ENCODE assay signal across 8 cellular contexts in the genomic region with DNA sequence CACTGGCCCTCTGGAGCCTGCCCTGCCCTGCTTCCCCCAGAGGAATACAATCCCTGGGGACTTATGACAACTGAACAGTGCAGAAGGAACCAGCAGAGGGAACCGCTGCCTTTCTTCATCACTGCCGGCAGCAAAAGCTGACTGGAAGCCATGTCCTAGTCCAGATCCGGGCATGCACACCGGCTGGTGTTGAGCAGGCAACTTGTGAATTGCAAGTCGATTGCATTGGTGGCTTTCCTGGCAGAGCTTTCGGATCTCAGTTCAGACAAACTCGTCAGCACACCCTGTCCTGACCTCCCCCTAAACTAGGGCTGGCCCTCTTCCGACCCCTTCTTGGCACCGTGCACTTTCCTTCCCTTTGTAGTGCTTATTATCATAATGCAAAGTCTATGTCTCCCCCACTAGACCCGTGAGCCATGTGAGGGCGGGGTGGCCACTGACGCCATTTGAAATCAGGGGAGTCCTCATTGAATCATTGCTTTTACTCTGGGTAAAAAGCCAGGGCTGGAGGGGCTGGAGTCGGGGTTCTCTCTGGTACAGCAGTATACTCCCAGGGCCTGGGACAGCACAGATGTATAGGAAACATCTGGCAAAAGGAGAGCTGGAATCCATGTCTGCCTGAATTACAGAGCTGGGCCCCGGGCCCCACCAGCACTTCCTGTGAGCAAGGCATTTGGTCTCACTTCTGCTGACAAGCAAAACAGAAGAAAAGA. TPM values are rescaled to one million over a fixed set of nuclear protein-coding genes. Genes with fewer than 3 reads are reported as not detected.
A peak's percentile ranks its signal among the peaks of the same experiment; 100 is the strongest.
DNase-seq lines count a peak whose midpoint lies in the region; ATAC-seq and TF ChIP-seq lines count a peak whose summit lies in the region.

No MANE protein-coding gene starts in this region.

- peak; percentile 33 to 46 for DNase-seq in SHP77 (lab: John Stamatoyannopoulos, UW)
- no peak for DNase-seq in SHP77 treated with DMSO at 0.1 percent for 48 hours (lab: John Stamatoyannopoulos, UW)
- peak; percentile 29 for DNase-seq in T-helper 9 cell
- DNase-seq in epithelial cell of proximal tubule (ENCODE audit: low read depth): no peak
- peak; percentile 43 for DNase-seq in renal cortical epithelial cell (ENCODE audit: low read depth)
- no peak for DNase-seq in H7

- no peak overlapping the region for H3K4me3 ChIP-seq in epithelial cell of proximal tubule (ENCODE audit: low read depth, low read length)
- no peak overlapping the region for H3K4me3 ChIP-seq in H7 (ENCODE audit: insufficient read depth, low read depth, low read length)

- peak overlapping the region; percentile 97 to 99 (median 98) for H3K27ac Mint-ChIP-seq in IgD-negative memory B cell

- H3K27me3 ChIP-seq in H7 (ENCODE audit: control insufficient read depth, insufficient read depth, low read length): no peaks in the 10 kb centered on the region

- peak overlapping the region; percentile 93 to 95 (median 94) for H3K4me3 Mint-ChIP-seq in IgD-negative memory B cell

- H3K36me3 Mint-ChIP-seq in IgD-negative memory B cell: no peaks in the 10 kb centered on the region

- H3K27me3 Mint-ChIP-seq in IgD-negative memory B cell: peaks cover 4% of the 10 kb centered on the region

- H3K9me3 Mint-ChIP-seq in IgD-negative memory B cell: no peaks in the 10 kb centered on the region

- peak; percentile 45 for TF ChIP-seq CTCF in epithelial cell of proximal tubule (conservative IDR thresholded peaks at IDR 0.05; ENCODE audit: low read depth, low read length)

- no peak for ATAC-seq in HG03045 (IDR thresholded peaks at IDR 0.05; ENCODE audit: unreplicated experiment)

- no peaks in the 10 kb centered on the region; the same call in 1 of the 2 replicates for H3K36me3 ChIP-seq in H7 (replicated peaks; ENCODE audit: control insufficient read depth, insufficient read depth, low read length)

- peaks cover 29 to 36% (median 34%) of the 10 kb centered on the region in 3 donors for H3K4me1 Mint-ChIP-seq in IgD-negative memory B cell

RNA-seq across cellular contexts. Expression of a gene that starts 1.8 kb away (rescaled TPM):
- 123 TPM for polyA plus RNA-seq in IgD-negative memory B cell
- total RNA-seq in epithelial cell of proximal tubule (11.6 and 20.2 TPM in 2 replicates), renal cortical epithelial cell (11.8 and 19.3 TPM in 2 replicates)
- total RNA-seq in H7 (2014; rRNA removed; shearing (Covaris generic)): 39.4 and 51.3 TPM in 2 replicates

RNA-seq across cellular contexts. Expression of a gene that starts 10.5 kb away (rescaled TPM):
- polyA plus RNA-seq in IgD-negative memory B cell: 91.4 TPM
- 88.0 and 171 TPM in 2 replicates for total RNA-seq in epithelial cell of proximal tubule
- total RNA-seq in renal cortical epithelial cell: 51.8 and 52.8 TPM in 2 replicates
- 86.7 and 97.4 TPM in 2 replicates for total RNA-seq in H7 (2014; rRNA removed; shearing (Covaris generic))

RNA-seq across cellular contexts. Expression of a gene that starts 19.8 kb away (rescaled TPM):
- not detected for polyA plus RNA-seq in IgD-negative memory B cell
- total RNA-seq in epithelial cell of proximal tubule: 0.22 and 1.4 TPM in 2 replicates
- 0.70 and 1.0 TPM in 2 replicates for total RNA-seq in renal cortical epithelial cell
- total RNA-seq in H7 (2014; rRNA removed; shearing (Covaris generic)): not detected in 2 replicates

RNA-seq across cellular contexts. Expression of a gene that starts 20.1 kb away (rescaled TPM):
- 1.2 TPM for polyA plus RNA-seq in IgD-negative memory B cell
- total RNA-seq in epithelial cell of proximal tubule (0.92 and 1.5 TPM in 2 replicates), renal cortical epithelial cell (1.9 and 3.6 TPM in 2 replicates)
- 17.9 and 18.3 TPM in 2 replicates for total RNA-seq in H7 (2014; rRNA removed; shearing (Covaris generic))

RNA-seq across cellular contexts. Expression of a gene that starts 38.3 kb away (rescaled TPM):
- polyA plus RNA-seq in IgD-negative memory B cell: 1.8 TPM
- 35.7 and 62.1 TPM in 2 replicates for total RNA-seq in epithelial cell of proximal tubule
- total RNA-seq in renal cortical epithelial cell: 88.0 and 623 TPM in 2 replicates
- total RNA-seq in H7 (2014; rRNA removed; shearing (Covaris generic)): 9.9 and 17.0 TPM in 2 replicates

Comparison
In these comparisons a context has a peak if more than half of its experiments do, and no peak if none do; other contexts are left out.
1. DNase-seq: peak in SHP77 (2 of 2), T-helper 9 cell (single experiment) and renal cortical epithelial cell (single experiment); none in SHP77 treated with DMSO at 0.1 percent for 48 hours (single experiment), epithelial cell of proximal tubule (single experiment) and H7 (single experiment).